Comparison of ENCODE assay signal across 8 cellular contexts in genomic region chr7:129825005-129825553, GRCh38.
DNase-seq lines count a peak whose midpoint lies in the region; ATAC-seq, FAIRE-seq and TF ChIP-seq lines count a peak whose summit lies in the region.

No MANE protein-coding gene starts in this region.

- no peak for TF ChIP-seq POLR2A in endothelial cell of umbilical vein (IDR thresholded peaks at IDR 0.05; ENCODE audit: low read depth, low read length)

- H3K4me3 ChIP-seq in endothelial cell of umbilical vein (replicated peaks in 1 of 3; ENCODE audit: insufficient read depth in 1 of 3, low read depth in 1 of 3, low read length in 3 of 3) (peak overlapping the region; percentile 53 to 75 (median 71)), mesodermal cell (ENCODE audit: extremely low read depth, insufficient read depth, low read length, poor library complexity, severe bottlenecking) (peak overlapping the region; percentile 53), subcutaneous abdominal adipose tissue (ENCODE audit: low read depth in 1 of 5, low read length in 5 of 5) (peak overlapping the region; percentile 58 to 86 (median 78))

- H3K9me1 ChIP-seq in endothelial cell of umbilical vein (replicated peaks; ENCODE audit: control insufficient read depth, extremely low read depth, insufficient read depth, low read length): no peaks in the 10 kb centered on the region

- H3K79me2 ChIP-seq in endothelial cell of umbilical vein (ENCODE audit: control insufficient read depth, insufficient read depth, low read length): no peaks in the 10 kb centered on the region

- CTCF ChIA-PET in endothelial cell of umbilical vein (lab: Charles Lee): interaction anchor here (0.5 to 8.9 kb wide), 27 partner anchors 9 to 661 kb away, joined by 3 to 130 read pairs (median 4); partner anchors contain the start of gene NRF1

- H3K27ac ChIP-seq in endothelial cell of umbilical vein (ENCODE audit: insufficient read depth, low read depth, low read length) (peak overlapping the region; percentile 59), mesodermal cell (ENCODE audit: low read depth, low read length, severe bottlenecking) (no peak overlapping the region), subcutaneous abdominal adipose tissue (ENCODE audit: low read depth, low read length) (no peak overlapping the region)

- peak overlapping the region; percentile 82 for H3K4me2 ChIP-seq in endothelial cell of umbilical vein (ENCODE audit: insufficient read depth, low read length)

- no TSS peak for BruUV-seq in endothelial cell of umbilical vein (replicated peaks; lab: Mats Ljungman, UMichigan)

- peaks cover 8% of the 10 kb centered on the region for H3K4me1 ChIP-seq in endothelial cell of umbilical vein (ENCODE audit: control insufficient read depth, extremely low read depth, insufficient read depth, low read length)
- H3K4me1 ChIP-seq in mesodermal cell (ENCODE audit: control insufficient read depth, insufficient read depth, low read length, poor library complexity, severe bottlenecking): peaks cover under 1% of the 10 kb centered on the region
- H3K4me1 ChIP-seq in subcutaneous abdominal adipose tissue (ENCODE audit: control insufficient read depth in 5 of 5, insufficient read depth in 5 of 5, low read length in 5 of 5): peaks cover 0 to 25% (median 21%) of the 10 kb centered on the region in 5 donors

- H3K27me3 ChIP-seq in endothelial cell of umbilical vein (ENCODE audit: control insufficient read depth in 2 of 2, insufficient read depth in 2 of 2, low read length in 2 of 2) (no peaks in the 10 kb centered on the region), subcutaneous abdominal adipose tissue (ENCODE audit: control insufficient read depth in 5 of 5, insufficient read depth in 4 of 5, low read length in 5 of 5) (no peaks in the 10 kb centered on the region)

- H3K9ac ChIP-seq in endothelial cell of umbilical vein (replicated peaks; ENCODE audit: extremely low read depth, insufficient read depth, low read length): peak overlapping the region; percentile 73
- peak overlapping the region in 4 of 5 donors; percentile 39 to 80 (median 68) for H3K9ac ChIP-seq in subcutaneous abdominal adipose tissue (ENCODE audit: low read length in 5 of 5)

- H3K36me3 ChIP-seq in endothelial cell of umbilical vein (ENCODE audit: control insufficient read depth in 2 of 2, extremely low read depth in 1 of 2, insufficient read depth in 2 of 2, low read length in 2 of 2): peaks cover 0 to 6% of the 10 kb centered on the region in 2 experiments
- H3K36me3 ChIP-seq in mesodermal cell (ENCODE audit: control insufficient read depth, insufficient read depth, low read length): peaks cover 8% of the 10 kb centered on the region
- no peaks in the 10 kb centered on the region for H3K36me3 ChIP-seq in subcutaneous abdominal adipose tissue (ENCODE audit: control insufficient read depth in 5 of 5, insufficient read depth in 5 of 5, low read length in 5 of 5)

- H4K20me1 ChIP-seq in endothelial cell of umbilical vein (replicated peaks; ENCODE audit: control insufficient read depth, extremely low read depth, insufficient read depth, low read length): no peaks in the 10 kb centered on the region

- 0 to 2% methylated on average over 10 to 11 of the region's 23 CpGs for WGBS in mesodermal cell (ENCODE audit: insufficient coverage in 2 of 2), 2 experiments

- H3K9me3 ChIP-seq in endothelial cell of umbilical vein (replicated peaks; ENCODE audit: control insufficient read depth, insufficient read depth, low read length) (no peaks in the 10 kb centered on the region), mesodermal cell (ENCODE audit: control insufficient read depth, low read length) (no peaks in the 10 kb centered on the region), subcutaneous abdominal adipose tissue (ENCODE audit: control insufficient read depth in 5 of 5, low read length in 5 of 5) (no peaks in the 10 kb centered on the region)

- H2AFZ ChIP-seq in endothelial cell of umbilical vein (ENCODE audit: low read depth, low read length): peak overlapping the region; percentile 96

- TF ChIP-seq CTCF in endothelial cell of umbilical vein (IDR thresholded peaks at IDR 0.05; ENCODE audit: extremely low read depth in 1 of 2, insufficient read depth in 1 of 2, low read depth in 1 of 2, low read length in 2 of 2): peak in 1 of 2 donors; percentile 29

- peak; percentile 75 for DNase-seq in AG08396 (ENCODE audit: low spot score)
- DNase-seq in NCI-H2029 (lab: John Stamatoyannopoulos, UW): peak; percentile 84
- peak; percentile 26 for DNase-seq in UCSD-AML1 (lab: John Stamatoyannopoulos, UW; ENCODE audit: unreplicated experiment)
- DNase-seq in endothelial cell of umbilical vein (ENCODE audit: low read depth, low spot score): no peak

- ATAC-seq in GM18498 (IDR thresholded peaks at IDR 0.05; ENCODE audit: unreplicated experiment) (peak; percentile 40), HG02970 (IDR thresholded peaks at IDR 0.05; ENCODE audit: low FRiP score, unreplicated experiment) (peak; percentile 30)

- dilution Hi-C loops in endothelial cell of umbilical vein (cut with MboI; ENCODE audit: extremely low pct_ligation_motif_present, low sequenced_read_pairs): no loop called here

- POLR2A ChIA-PET in endothelial cell of umbilical vein (lab: Charles Lee): no interaction called here

- peak; percentile 69 for FAIRE-seq in endothelial cell of umbilical vein (lab: Jason Lieb, UNC)

- intact Hi-C loops in endothelial cell of umbilical vein (cut with micrococcal nuclease): loop anchor here (1.0 to 5.0 kb wide), 5 partner anchors 127 to 458 kb away; partner anchors contain the start of gene UBE2H

TF ChIP-seq in endothelial cell of umbilical vein, 7 proteins besides CTCF, POLR2A, EP300 and RAD21:
- TF ChIP-seq MYC (IDR thresholded peaks at IDR 0.05; ENCODE audit: low read depth, low read length): no peak
- no peak for TF ChIP-seq FOS (IDR thresholded peaks at IDR 0.05; ENCODE audit: borderline replicate concordance, insufficient read depth, low read length)
